12 cellular contexts compared by ENCODE assay signal in the genomic region with DNA sequence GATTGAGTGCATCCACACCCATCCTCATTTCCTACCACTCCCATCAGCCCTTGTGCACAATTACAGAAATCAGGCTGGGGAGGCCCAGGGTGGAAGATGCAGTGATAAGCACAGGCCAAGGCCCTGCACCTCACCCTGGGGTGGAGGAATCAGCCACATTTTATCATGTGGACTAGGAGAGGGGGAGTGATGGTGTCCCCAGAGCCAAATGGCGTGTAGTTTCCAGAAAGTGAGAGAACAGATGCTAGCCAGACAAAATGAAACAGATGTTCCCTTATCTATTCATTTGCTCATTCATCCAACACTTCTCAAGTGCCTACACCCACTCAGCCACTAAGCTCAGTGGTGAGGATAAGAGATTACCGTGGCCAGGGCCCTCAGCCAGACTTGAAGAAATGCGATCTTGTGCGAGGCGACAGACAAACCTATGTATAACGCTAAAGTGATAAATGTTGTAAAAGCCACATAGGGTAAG.
DNase-seq lines count a peak whose midpoint lies in the region; ATAC-seq and TF ChIP-seq lines count a peak whose summit lies in the region.
"Had no signal": no experiment of that assay in that cellular context is flagged by ENCODE, and none has a peak within 500 bp of the region (broad histone marks: within the 10 kb centered on the region; RNA-seq: fewer than 3 reads in every experiment).

No MANE protein-coding gene starts in this region.

- ATAC-seq in lung (ENCODE audit: insufficient read depth, low FRiP score) (peak; percentile 70), HG02870 (IDR thresholded peaks at IDR 0.05; ENCODE audit: unreplicated experiment) (no peak)

- H3K9me3 ChIP-seq in lung (ENCODE audit: control insufficient read depth in 2 of 2, insufficient read depth in 1 of 2, low read length in 1 of 2) (no peaks in the 10 kb centered on the region), HAP-1 (no peaks in the 10 kb centered on the region)
- H3K9me3 ChIP-seq: suprapubic skin had no signal

- peak; percentile 67 for DNase-seq in D341Med (ENCODE audit: low spot score)
- peak; percentile 91 for DNase-seq in NCI-H2029 (lab: John Stamatoyannopoulos, UW)
- peak in 37 of 58 donors; percentile 2 to 59 (median 21) for DNase-seq in anterior cingulate cortex (lab: John Stamatoyannopoulos, UW)
- DNase-seq in lung (ENCODE audit: low spot score): peak; percentile 49
- no peak for DNase-seq in activated effector memory CD4-positive, alpha-beta T cell treated with Interleukin-2 at 50 U/mL for 16 hours
- no peak for DNase-seq in HAP-1 (ENCODE audit: low spot score in 2 of 2)
- no peak for DNase-seq in GM13977 (ENCODE audit: low spot score)
- DNase-seq: activated naive CD4-positive, alpha-beta T cell treated with anti-CD3 and anti-CD28 coated beads, Interleukin-2, amount 10 ng/mL, durations not matched to agents 7 days and 5 days; CD4-positive, CD25-positive, alpha-beta regulatory T cell; mesenchymal stem cell had no signal

- H3K4me3 ChIP-seq in lung (no peak overlapping the region), HAP-1 (no peak overlapping the region)
- H3K4me3 ChIP-seq: suprapubic skin had no signal

- WGBS in lung, 2 donors: 63 to 81% methylated on average over 6 of the region's 6 CpGs

- H3K4me1 ChIP-seq in lung (ENCODE audit: control insufficient read depth in 2 of 2, insufficient read depth in 2 of 2, low read length in 2 of 2): no peaks in the 10 kb centered on the region
- no peaks in the 10 kb centered on the region for H3K4me1 ChIP-seq in HAP-1
- H3K4me1 ChIP-seq: suprapubic skin had no signal

- no peak overlapping the region for H3K27ac ChIP-seq in lung (ENCODE audit: low read depth in 1 of 2, low read length in 1 of 2)
- H3K27ac ChIP-seq: suprapubic skin had no signal

- H3K36me3 ChIP-seq in lung (ENCODE audit: control insufficient read depth in 2 of 2, insufficient read depth in 2 of 2, low read length in 2 of 2) (no peaks in the 10 kb centered on the region), HAP-1 (replicated peaks) (no peaks in the 10 kb centered on the region)
- H3K36me3 ChIP-seq: suprapubic skin had no signal

- in situ Hi-C loops in HAP-1 (cut with MboI; ENCODE audit: low sequenced_read_pairs): no loop called here
- in situ Hi-C loops in GM13977 (cut with MboI; ENCODE audit: low pct_unique_long_range_greater_than_20kb, low sequenced_read_pairs, unreplicated experiment): no loop called here

- no peak for TF ChIP-seq CTCF in lung (IDR thresholded peaks at IDR 0.05; ENCODE audit: control extremely low read depth, extremely low read depth)
- TF ChIP-seq CTCF in GM13977 (IDR thresholded peaks at IDR 0.05; ENCODE audit: extremely low read depth, insufficient read depth, missing control alignments): no peak

- H3K27me3 ChIP-seq in lung (ENCODE audit: control insufficient read depth, insufficient read depth) (no peaks in the 10 kb centered on the region), HAP-1 (ENCODE audit: low read depth) (no peaks in the 10 kb centered on the region; the same call in 1 of the 2 replicates)
- H3K27me3 ChIP-seq: suprapubic skin had no signal

Comparison
In these comparisons a context has a peak if more than half of its experiments do, and no peak if none do; other contexts are left out.
1. DNase-seq: peak in D341Med (single experiment), NCI-H2029 (single experiment), anterior cingulate cortex (37 of 58) and lung (single experiment); none in activated effector memory CD4-positive, alpha-beta T cell treated with Interleukin-2 at 50 U/mL for 16 hours (single experiment), HAP-1 (0 of 2) and GM13977 (single experiment).